Comparison of ENCODE assay signal across 13 cellular contexts in genomic region chr14:74592476-74593191, GRCh38. TPM values are rescaled to one million over a fixed set of nuclear protein-coding genes. Genes with fewer than 3 reads are reported as not detected.
DNase-seq lines count a peak whose midpoint lies in the region; ATAC-seq and TF ChIP-seq lines count a peak whose summit lies in the region.
"Had no signal": no experiment of that assay in that cellular context is flagged by ENCODE, and none has a peak within 500 bp of the region (broad histone marks: within the 10 kb centered on the region; RNA-seq: fewer than 3 reads in every experiment).

No MANE protein-coding gene starts in this region.

- ATAC-seq in SK-N-SH treated with all-trans-retinoic acid at 6 μM for 48 hours: no peak
- no peak for ATAC-seq in aorta (ENCODE audit: low FRiP score)
- no peak for ATAC-seq in GM21737 (IDR thresholded peaks at IDR 0.05; ENCODE audit: unreplicated experiment)
- ATAC-seq in HG03139 (IDR thresholded peaks at IDR 0.05; ENCODE audit: unreplicated experiment): no peak
- ATAC-seq in GM18519 (IDR thresholded peaks at IDR 0.05; ENCODE audit: low FRiP score, unreplicated experiment): no peak

- H3K27ac ChIP-seq in SK-N-SH (ENCODE audit: low read depth in 2 of 2, low read length in 1 of 2) (peak overlapping the region; percentile 88 to 93; a peak in 3 of 4 replicates), left ventricle myocardium inferior (replicated peaks) (peak overlapping the region; percentile 86), ovary (peak overlapping the region; percentile 16 to 71), aorta (ENCODE audit: low read depth in 1 of 2, low read length in 2 of 2) (peak overlapping the region; percentile 48 to 82)
- H3K27ac ChIP-seq: 22Rv1 had no signal

- H3K9me2 ChIP-seq in SK-N-SH: no peaks in the 10 kb centered on the region

- H3K27me3 ChIP-seq in SK-N-SH (ENCODE audit: insufficient read depth) (no peaks in the 10 kb centered on the region), left ventricle myocardium inferior (ENCODE audit: low read depth) (no peaks in the 10 kb centered on the region), ovary (no peaks in the 10 kb centered on the region), aorta (ENCODE audit: control insufficient read depth in 1 of 2, insufficient read depth in 2 of 2, low read length in 1 of 2) (no peaks in the 10 kb centered on the region)

- POLR2A ChIA-PET in SK-N-SH (lab: Yijun Ruan, JAX): no interaction called here

- intact Hi-C loops in left ventricle myocardium inferior (cut with micrococcal nuclease) (no loop called here), ovary (cut with DNase I) (no loop called here), aorta (cut with DNase I) (no loop called here)

- no peak for TF ChIP-seq RAD21 in SK-N-SH (IDR thresholded peaks at IDR 0.05; ENCODE audit: low read length)

- peaks cover 20% of the 10 kb centered on the region for H3F3A ChIP-seq in SK-N-SH (replicated peaks; ENCODE audit: insufficient read depth)

- no peak for TF ChIP-seq POLR2A in ovary (IDR thresholded peaks at IDR 0.05)

- TF ChIP-seq EP300 in SK-N-SH (IDR thresholded peaks at IDR 0.05; ENCODE audit: borderline replicate concordance in 1 of 2, low read depth in 1 of 2, low read length in 1 of 2) (no peak), ovary (IDR thresholded peaks at IDR 0.05) (no peak)

- CTCF ChIA-PET in SK-N-SH (lab: Yijun Ruan, JAX): interaction anchor here (1.6 to 3.3 kb wide), 3 partner anchors 16 to 91 kb away, joined by 8 to 20 read pairs (median 9); partner anchors contain the start of gene LTBP2

- peaks cover 100% of the 10 kb centered on the region for H3K79me2 ChIP-seq in SK-N-SH (ENCODE audit: insufficient read depth)

- H3K9me3 ChIP-seq in SK-N-SH (no peaks in the 10 kb centered on the region), left ventricle myocardium inferior (replicated peaks) (no peaks in the 10 kb centered on the region), ovary (no peaks in the 10 kb centered on the region), aorta (ENCODE audit: control insufficient read depth, low read length) (no peaks in the 10 kb centered on the region)
- H3K9me3 ChIP-seq: HAP-1 had no signal

- H3K36me3 ChIP-seq in SK-N-SH (replicated peaks in 1 of 2; ENCODE audit: control insufficient read depth in 1 of 2, insufficient read depth in 2 of 2, low read length in 1 of 2): peaks cover 2 to 12% of the 10 kb centered on the region in 2 experiments
- H3K36me3 ChIP-seq in left ventricle myocardium inferior: no peaks in the 10 kb centered on the region
- no peaks in the 10 kb centered on the region for H3K36me3 ChIP-seq in ovary
- H3K36me3 ChIP-seq in aorta (ENCODE audit: control insufficient read depth in 1 of 2, insufficient read depth in 2 of 2, low read length in 1 of 2): no peaks in the 10 kb centered on the region
- H3K36me3 ChIP-seq: HAP-1 had no signal

- peaks cover 16% of the 10 kb centered on the region for H4K20me1 ChIP-seq in SK-N-SH (ENCODE audit: insufficient read depth)

- DNase-seq in SK-N-SH: no peak
- no peak for DNase-seq in left ventricle myocardium inferior
- DNase-seq in ovary: no peak
- peak in 1 of 2 donors; percentile 44 for DNase-seq in aorta
- DNase-seq: effector CD8-positive, alpha-beta T cell; KBM-7; NCI-H2081 treated with DMSO at 0.1 percent for 48 hours had no signal

- 95% methylated on average over 13 of the region's 13 CpGs for WGBS in SK-N-SH (ENCODE audit: low lambda C conversion rate)
- 93 to 95% (median 94%) methylated on average over 13 of the region's 13 CpGs for WGBS in ovary, 3 donors
- 71 to 76% methylated on average over 13 of the region's 13 CpGs for WGBS in aorta, 2 donors

- TF ChIP-seq CTCF in SK-N-SH (IDR thresholded peaks at IDR 0.05): no peak
- TF ChIP-seq CTCF in left ventricle myocardium inferior (IDR thresholded peaks at IDR 0.05; ENCODE audit: borderline replicate concordance): no peak
- no peak for TF ChIP-seq CTCF in ovary (IDR thresholded peaks at IDR 0.05)

- H3K4me2 ChIP-seq in SK-N-SH: peak overlapping the region; percentile 10; the same call in 1 of the 2 replicates

- H2AFZ ChIP-seq in SK-N-SH (ENCODE audit: low read depth): no peak overlapping the region

- H3K4me1 ChIP-seq in SK-N-SH (ENCODE audit: control insufficient read depth in 1 of 2, insufficient read depth in 2 of 2, low read depth in 1 of 2, low read length in 1 of 2): peaks cover 34 to 44% of the 10 kb centered on the region in 2 experiments; a peak in 2 of 4 replicates
- H3K4me1 ChIP-seq in left ventricle myocardium inferior: peaks cover 72% of the 10 kb centered on the region
- peaks cover 48% of the 10 kb centered on the region for H3K4me1 ChIP-seq in ovary (ENCODE audit: insufficient read depth)
- H3K4me1 ChIP-seq in aorta (ENCODE audit: control insufficient read depth in 1 of 2, insufficient read depth in 2 of 2, low read length in 2 of 2): peaks cover 8 to 12% of the 10 kb centered on the region in 2 donors
- H3K4me1 ChIP-seq: HAP-1 had no signal

- H3K4me3 ChIP-seq in SK-N-SH (ENCODE audit: low read depth in 2 of 2, low read length in 1 of 2) (no peak overlapping the region), left ventricle myocardium inferior (no peak overlapping the region), ovary (no peak overlapping the region), aorta (ENCODE audit: low read length in 2 of 2) (no peak overlapping the region)
- H3K4me3 ChIP-seq: HAP-1 had no signal

- no peak overlapping the region for H3K9ac ChIP-seq in SK-N-SH

TF ChIP-seq in SK-N-SH, 30 proteins besides CTCF, POLR2A, EP300 and RAD21:
- TF ChIP-seq MXI1 (IDR thresholded peaks at IDR 0.05; ENCODE audit: low read depth, low read length): no peak
- no peak for TF ChIP-seq NRF1 (IDR thresholded peaks at IDR 0.05; ENCODE audit: low read depth, low read length)
- no peak for TF ChIP-seq MAX (IDR thresholded peaks at IDR 0.05; ENCODE audit: low read depth)
- no peak for TF ChIP-seq TAF1 (IDR thresholded peaks at IDR 0.05; ENCODE audit: borderline replicate concordance, low read depth, low read length)
- no peak for TF ChIP-seq FOXJ3 (CRISPR knock-in tag; IDR thresholded peaks at IDR 0.05)
- TF ChIP-seq TEAD4 (IDR thresholded peaks at IDR 0.05; ENCODE audit: borderline replicate concordance, insufficient read depth): no peak
- TF ChIP-seq CHD2 (IDR thresholded peaks at IDR 0.05; ENCODE audit: low read length, partially characterized antibody): no peak
- TF ChIP-seq YY1 (IDR thresholded peaks at IDR 0.05; ENCODE audit: low read depth): no peak
- no peak for TF ChIP-seq NFIC (IDR thresholded peaks at IDR 0.05; ENCODE audit: borderline replicate concordance)
- TF ChIP-seq GATA2 (CRISPR knock-in tag; IDR thresholded peaks at IDR 0.05): no peak
- no peak for TF ChIP-seq EZH2phosphoT487 (IDR thresholded peaks at IDR 0.05; ENCODE audit: borderline replicate concordance, low read depth)
- no peak for TF ChIP-seq SIN3A (IDR thresholded peaks at IDR 0.05; ENCODE audit: borderline replicate concordance, low read depth, low read length)
- TF ChIP-seq SMC3 (IDR thresholded peaks at IDR 0.05; ENCODE audit: low read depth, low read length): no peak
- no peak for TF ChIP-seq GABPA (IDR thresholded peaks at IDR 0.05; ENCODE audit: low read depth)
- no peak for TF ChIP-seq ELF1 (IDR thresholded peaks at IDR 0.05)
- no peak for TF ChIP-seq RCOR1 (IDR thresholded peaks at IDR 0.05; ENCODE audit: low read length)
TF ChIP-seq in SK-N-SH: peak in this region for 0.

TF ChIP-seq in SK-N-SH treated with all-trans-retinoic acid at 6 μM for 48 hours, 23 proteins besides CTCF, POLR2A, EP300 and RAD21:
- TF ChIP-seq, protein P1, sequence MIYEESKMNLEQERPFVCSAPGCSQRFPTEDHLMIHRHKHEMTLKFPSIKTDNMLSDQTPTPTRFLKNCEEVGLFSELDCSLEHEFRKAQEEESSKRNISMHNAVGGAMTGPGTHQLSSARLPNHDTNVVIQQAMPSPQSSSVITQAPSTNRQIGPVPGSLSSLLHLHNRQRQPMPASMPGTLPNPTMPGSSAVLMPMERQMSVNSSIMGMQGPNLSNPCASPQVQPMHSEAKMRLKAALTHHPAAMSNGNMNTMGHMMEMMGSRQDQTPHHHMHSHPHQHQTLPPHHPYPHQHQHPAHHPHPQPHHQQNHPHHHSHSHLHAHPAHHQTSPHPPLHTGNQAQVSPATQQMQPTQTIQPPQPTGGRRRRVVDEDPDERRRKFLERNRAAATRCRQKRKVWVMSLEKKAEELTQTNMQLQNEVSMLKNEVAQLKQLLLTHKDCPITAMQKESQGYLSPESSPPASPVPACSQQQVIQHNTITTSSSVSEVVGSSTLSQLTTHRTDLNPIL (CRISPR knock-in tag; IDR thresholded peaks at IDR 0.05; ENCODE audit: low read depth): no peak
- no peak for TF ChIP-seq ZNF70 (CRISPR knock-in tag; IDR thresholded peaks at IDR 0.05)
- no peak for TF ChIP-seq TCF4 (CRISPR knock-in tag; IDR thresholded peaks at IDR 0.05; ENCODE audit: borderline replicate concordance)

RNA-seq across cellular contexts. Expression of gene LTBP2, which starts 19.4 kb away (rescaled TPM):
- polyA plus RNA-seq in SK-N-SH (2012; rRNA removed) (34.4 and 58.8 TPM in 2 replicates), ovary (10 to 100 TPM; 32.2 to 37.8 TPM), aorta (100 to 1,000 TPM in 1 of 2 donors, 10 to 100 TPM in 1; 40.4 to 247 TPM)
- polyA plus RNA-seq in SK-N-SH (2012; cell fraction: cytosol; rRNA removed): 30.9 and 41.3 TPM in 2 replicates
- 136 and 138 TPM in 2 replicates for polyA plus RNA-seq in SK-N-SH (2012; cell fraction: nucleus; rRNA removed)
- total RNA-seq in left ventricle myocardium inferior (26.5 TPM), ovary (10 to 100 TPM; 31.4 to 85.0 (median 61.7) TPM), aorta (100 to 1,000 TPM; 209 to 363 TPM)
